ENCODE assay signal across 8 cellular contexts in genomic region chr14:93332032-93332852, GRCh38. TPM values are rescaled to one million over a fixed set of nuclear protein-coding genes. Genes with fewer than 3 reads are reported as not detected.
DNase-seq lines count a peak whose midpoint lies in the region; ATAC-seq and TF ChIP-seq lines count a peak whose summit lies in the region.

No MANE protein-coding gene starts in this region.

- H3K27ac Mint-ChIP-seq in T-helper 1 cell treated with Interleukin-12 subunit alpha and Interleukin-12 subunit beta and Interleukin-4 antibody, amounts not matched to agents 30 μg/mL and 1 μg/mL, for 36 hours: peak overlapping the region; percentile 88

- H3K27ac ChIP-seq in colonic mucosa: peak overlapping the region; percentile 97
- peak overlapping the region; percentile 96 for H3K27ac ChIP-seq in left lung

- H3K36me3 ChIP-seq in colonic mucosa (no peaks in the 10 kb centered on the region), left lung (no peaks in the 10 kb centered on the region)

- H3K27me3 Mint-ChIP-seq in T-helper 1 cell treated with Interleukin-12 subunit alpha and Interleukin-12 subunit beta and Interleukin-4 antibody, amounts not matched to agents 30 μg/mL and 1 μg/mL, for 36 hours (ENCODE audit: low read depth): no peaks in the 10 kb centered on the region

- ATAC-seq in GM19467 (IDR thresholded peaks at IDR 0.05; ENCODE audit: unreplicated experiment) (peak; percentile 50), HG03558 (IDR thresholded peaks at IDR 0.05; ENCODE audit: extremely low read depth, unreplicated experiment) (peak; percentile 30), left lung (peak; percentile 88)

- H3K4me1 ChIP-seq in colonic mucosa: peaks cover 6% of the 10 kb centered on the region
- H3K4me1 ChIP-seq in left lung: peaks cover 4 to 55% of the 10 kb centered on the region in 2 donors

- no peaks in the 10 kb centered on the region for H3K9me3 Mint-ChIP-seq in T-helper 1 cell treated with Interleukin-12 subunit alpha and Interleukin-12 subunit beta and Interleukin-4 antibody, amounts not matched to agents 30 μg/mL and 1 μg/mL, for 36 hours

- H3K4me1 Mint-ChIP-seq in T-helper 1 cell treated with Interleukin-12 subunit alpha and Interleukin-12 subunit beta and Interleukin-4 antibody, amounts not matched to agents 30 μg/mL and 1 μg/mL, for 36 hours (ENCODE audit: low read depth): peaks cover 33% of the 10 kb centered on the region

- no peak for TF ChIP-seq CTCF in colonic mucosa (IDR thresholded peaks at IDR 0.05)
- no peak for TF ChIP-seq CTCF in left lung (IDR thresholded peaks at IDR 0.05)

- peak overlapping the region; percentile 87 for H3K4me3 Mint-ChIP-seq in T-helper 1 cell treated with Interleukin-12 subunit alpha and Interleukin-12 subunit beta and Interleukin-4 antibody, amounts not matched to agents 30 μg/mL and 1 μg/mL, for 36 hours

- intact Hi-C loops in colonic mucosa (cut with DNase I) (no loop called here), left lung (cut with DNase I) (no loop called here)

- peaks cover 2% of the 10 kb centered on the region for H3K36me3 Mint-ChIP-seq in T-helper 1 cell treated with Interleukin-12 subunit alpha and Interleukin-12 subunit beta and Interleukin-4 antibody, amounts not matched to agents 30 μg/mL and 1 μg/mL, for 36 hours (ENCODE audit: low read depth)

- H3K4me3 ChIP-seq in colonic mucosa (peak overlapping the region; percentile 85), left lung (peak overlapping the region; percentile 67 to 89)

- no peaks in the 10 kb centered on the region for H3K27me3 ChIP-seq in colonic mucosa
- no peaks in the 10 kb centered on the region for H3K27me3 ChIP-seq in left lung

- DNase-seq in ELF-1 (ENCODE audit: low read depth, low spot score) (peak; percentile 72), colonic mucosa (peak; percentile 54), left lung (peak; percentile 62 to 94), DMS114 treated with DMSO at 0.1 percent for 48 hours (lab: John Stamatoyannopoulos, UW; ENCODE audit: unreplicated experiment) (no peak)
- peak; percentile 5 to 17 for DNase-seq in stimulated activated CD4-positive, alpha-beta T cell treated with anti-CD3 and anti-CD28 coated beads, Interleukin-4, amount 100 ng/mL, for 48 hours (ENCODE audit: low read depth in 2 of 2)

- H3K9me3 ChIP-seq in colonic mucosa (no peaks in the 10 kb centered on the region), left lung (peaks cover 0 to 4% of the 10 kb centered on the region in 2 donors)

- H3K9ac ChIP-seq in colonic mucosa (ENCODE audit: low read depth in 2 of 2, low read length in 2 of 2): peak overlapping the region; percentile 95 to 96

RNA-seq across cellular contexts. Expression of gene BTBD7, which starts 0.6 kb away (rescaled TPM):
- total RNA-seq in colonic mucosa (10 to 100 TPM; 31.8 to 35.5 TPM), left lung (10 to 100 TPM; 32.1 to 35.9 TPM)

RNA-seq across cellular contexts. Expression of gene COX8C, which starts 14.7 kb away (rescaled TPM):
- total RNA-seq in colonic mucosa (not detected), left lung (not detected)

Comparison
In these comparisons a context has a peak if more than half of its experiments do, and no peak if none do; other contexts are left out.
1. ATAC-seq: peak in every context shown above with its lines; median percentile 88 in left lung; 50 in GM19467; 30 in HG03558.